ENCODE assay signal across 8 cellular contexts in the genomic region with DNA sequence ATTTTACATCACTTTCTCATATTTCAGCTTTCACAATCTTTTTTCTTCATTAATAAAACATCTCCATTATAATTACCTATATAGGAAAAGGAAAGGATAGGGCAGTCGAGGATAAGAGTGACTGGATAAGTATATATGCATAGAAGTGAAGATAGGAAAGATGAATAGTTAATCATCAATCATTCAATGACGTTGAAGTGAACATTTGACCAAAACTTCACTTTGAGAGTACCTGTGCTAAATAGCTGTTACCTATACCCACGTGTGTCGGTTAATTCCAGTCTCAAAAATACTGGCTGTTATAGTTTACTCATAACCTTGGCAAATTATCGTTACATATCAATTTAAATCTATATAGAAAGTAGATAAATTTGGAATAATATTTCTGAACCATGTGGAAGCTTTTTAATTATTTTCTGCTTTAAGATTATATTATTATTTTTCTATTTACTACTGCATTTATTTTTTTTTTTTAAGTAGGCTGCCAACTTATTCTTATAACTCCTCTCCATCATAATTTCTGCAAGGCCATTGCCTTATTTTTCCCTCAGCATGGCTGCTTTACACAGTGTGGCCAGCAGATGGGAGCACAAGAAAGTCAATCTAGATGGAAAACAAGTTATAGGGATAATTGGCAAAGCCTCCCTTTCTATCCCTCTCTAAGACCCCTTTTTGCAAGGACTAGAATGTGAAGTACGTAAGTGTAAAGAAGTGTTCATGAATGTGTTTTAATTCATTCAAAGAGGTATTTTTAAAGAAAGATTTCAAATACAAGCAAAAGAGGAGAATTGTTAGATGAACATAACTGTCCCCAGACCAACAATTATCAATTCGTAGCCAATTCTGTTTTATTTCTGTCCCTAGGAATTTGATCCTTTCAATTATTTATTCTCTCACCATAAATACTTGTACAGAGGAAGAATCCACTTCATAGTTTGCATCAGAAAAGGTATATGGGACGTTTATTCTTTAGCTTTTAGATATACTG.
DNase-seq lines count a peak whose midpoint lies in the region; ATAC-seq and TF ChIP-seq lines count a peak whose summit lies in the region.

No MANE protein-coding gene starts in this region.

- H3K79me2 ChIP-seq in PC-9 (ENCODE audit: low read depth) (no peaks in the 10 kb centered on the region), fibroblast of lung (ENCODE audit: control insufficient read depth, insufficient read depth, low read length) (no peaks in the 10 kb centered on the region)

- H4K20me1 ChIP-seq in PC-9 (ENCODE audit: insufficient read depth) = no peaks in the 10 kb centered on the region
- no peaks in the 10 kb centered on the region for H4K20me1 ChIP-seq in fibroblast of lung (ENCODE audit: control insufficient read depth, extremely low read depth, insufficient read depth, low read length)

- H3K4me1 ChIP-seq in HEK293 (ENCODE audit: control insufficient read depth, insufficient read depth, low read length) (no peaks in the 10 kb centered on the region), PC-9 (replicated peaks; ENCODE audit: insufficient read depth) (no peaks in the 10 kb centered on the region), fibroblast of lung (ENCODE audit: control insufficient read depth, extremely low read depth, insufficient read depth, low read length) (no peaks in the 10 kb centered on the region), gastrocnemius medialis (no peaks in the 10 kb centered on the region)

- in situ Hi-C loops in gastrocnemius medialis (cut with MboI; ENCODE audit: low sequenced_read_pairs in 4 of 4) = no loop called here

- CTCF ChIA-PET in BJ (lab: Yijun Ruan, JAX) (interaction anchor here (0.6 to 4.3 kb wide), 5 partner anchors 29 to 346 kb away, joined by 3 to 24 read pairs (median 5); no protein-coding TSS in a partner anchor), HEK293 (lab: Yijun Ruan, JAX) (interaction anchor here (0.6 to 1.6 kb wide), 8 partner anchors 8 to 346 kb away, joined by 3 to 6 read pairs (median 3); no protein-coding TSS in a partner anchor), PC-9 (lab: Charles Lee) (interaction anchor here (0.6 kb wide), 1 partner anchor 67 kb away, joined by 3 read pairs; no protein-coding TSS in a partner anchor)

- H3F3A ChIP-seq in PC-9 (ENCODE audit: insufficient read depth, low read depth) = no peaks in the 10 kb centered on the region

- DNase-seq in BJ (ENCODE audit: low read depth) = no peak
- peak in 1 of 2 experiments; percentile 9 for DNase-seq in PC-9
- peak; percentile 36 to 66 for DNase-seq in fibroblast of lung (ENCODE audit: low read depth in 2 of 2)
- peak; percentile 23 for DNase-seq in smooth muscle cell of the brain vasculature (ENCODE audit: low read depth, low spot score)
- no peak for DNase-seq in gastrocnemius medialis

- H3K9me3 ChIP-seq in HEK293 (ENCODE audit: control insufficient read depth, insufficient read depth, low read depth, low read length) (no peaks in the 10 kb centered on the region), PC-9 (ENCODE audit: insufficient read depth, low read depth) (no peaks in the 10 kb centered on the region), fibroblast of lung (ENCODE audit: control insufficient read depth, insufficient read depth, low read depth, low read length) (no peaks in the 10 kb centered on the region), gastrocnemius medialis (no peaks in the 10 kb centered on the region)

- TF ChIP-seq CTCF in BJ (IDR thresholded peaks at IDR 0.05; ENCODE audit: insufficient read depth, low read depth, low read length) (peak; percentile 73), HEK293 (tag by site-specific recombination; IDR thresholded peaks at IDR 0.05) (no peak), PC-9 (conservative IDR thresholded peaks at IDR 0.05) (peak; percentile 76), fibroblast of lung (conservative IDR thresholded peaks at IDR 0.05 in 1 of 2, IDR thresholded peaks at IDR 0.05 in 1 of 2; ENCODE audit: low read depth in 1 of 2, low read length in 2 of 2) (peak; percentile 77 to 89), gastrocnemius medialis (IDR thresholded peaks at IDR 0.05 in 4 of 5, conservative IDR thresholded peaks at IDR 0.05 in 1 of 5) (peak in 1 of 5 experiments; percentile 8)

- no peaks in the 10 kb centered on the region for H3K9me2 ChIP-seq in PC-9 (ENCODE audit: insufficient read depth)

- POLR2A ChIA-PET in BJ (lab: Charles Lee) = no interaction called here
- POLR2A ChIA-PET in HEK293 (lab: Yijun Ruan, JAX) = no interaction called here
- POLR2A ChIA-PET in PC-9 (lab: Charles Lee; ENCODE audit: unreplicated experiment) = no interaction called here

- H3K4me2 ChIP-seq in PC-9 (no peak overlapping the region), fibroblast of lung (ENCODE audit: extremely low read depth, insufficient read depth, low read length) (no peak overlapping the region)

- H3K27ac ChIP-seq in HEK293 (ENCODE audit: extremely low read depth, low read depth, low read length) = no peak overlapping the region
- H3K27ac ChIP-seq in PC-9 = no peak overlapping the region
- H3K27ac ChIP-seq in fibroblast of lung (ENCODE audit: insufficient read depth, low read length) = no peak overlapping the region
- no peak overlapping the region for H3K27ac ChIP-seq in gastrocnemius medialis

- H3K4me3 ChIP-seq in BJ (ENCODE audit: low read depth, low read length) (no peak overlapping the region), HEK293 (ENCODE audit: low read depth, low read length) (no peak overlapping the region), PC-9 (no peak overlapping the region), fibroblast of lung (replicated peaks in 1 of 4; ENCODE audit: control extremely low read depth in 1 of 4, insufficient read depth in 1 of 4, low read depth in 3 of 4, low read length in 4 of 4) (no peak overlapping the region), gastrocnemius medialis (no peak overlapping the region)

- H3K27me3 ChIP-seq in BJ (ENCODE audit: control insufficient read depth, insufficient read depth, low read length) (no peaks in the 10 kb centered on the region), PC-9 (ENCODE audit: insufficient read depth, low read depth) (no peaks in the 10 kb centered on the region), fibroblast of lung (ENCODE audit: control insufficient read depth, insufficient read depth, low read length) (no peaks in the 10 kb centered on the region), gastrocnemius medialis (no peaks in the 10 kb centered on the region)

- no TSS peak for BruUV-seq in PC-9 (replicated peaks; lab: Mats Ljungman, UMichigan)

- no peak overlapping the region for H3K9ac ChIP-seq in fibroblast of lung (ENCODE audit: insufficient read depth, low read length)

- intact Hi-C loops in PC-9 (cut with micrococcal nuclease; ENCODE audit: unreplicated experiment) = loop anchor here (1.0 kb wide), 1 partner anchor 343 kb away; no protein-coding TSS in a partner anchor
- intact Hi-C loops in gastrocnemius medialis (cut with DNase I; ENCODE audit: low total_unique reads) = no loop called here

- no peak for ATAC-seq in HG03378 (IDR thresholded peaks at IDR 0.05; ENCODE audit: unreplicated experiment)
- ATAC-seq in gastrocnemius medialis = no peak
- ATAC-seq in GM21515 (IDR thresholded peaks at IDR 0.05; ENCODE audit: unreplicated experiment) = no peak

- H3K36me3 ChIP-seq in BJ (ENCODE audit: control insufficient read depth, insufficient read depth, low read length) = no peaks in the 10 kb centered on the region
- H3K36me3 ChIP-seq in HEK293 (ENCODE audit: control insufficient read depth in 2 of 2, insufficient read depth in 1 of 2, low read length in 2 of 2) = peaks cover 0 to 3% of the 10 kb centered on the region in 2 experiments; a peak in 1 of 3 replicates
- H3K36me3 ChIP-seq in PC-9 (ENCODE audit: low read depth) = no peaks in the 10 kb centered on the region
- H3K36me3 ChIP-seq in fibroblast of lung (ENCODE audit: control insufficient read depth, insufficient read depth, low read length) = no peaks in the 10 kb centered on the region
- H3K36me3 ChIP-seq in gastrocnemius medialis = no peaks in the 10 kb centered on the region

- H2AFZ ChIP-seq in PC-9 = peak overlapping the region; percentile 54; the same call in 1 of the 2 replicates
- H2AFZ ChIP-seq in fibroblast of lung (ENCODE audit: low read length) = no peak overlapping the region

- no peak for TF ChIP-seq POLR2A in gastrocnemius medialis (IDR thresholded peaks at IDR 0.05)

TF ChIP-seq in HEK293, 187 proteins besides CTCF, POLR2A, EP300 and RAD21:
- TF ChIP-seq, protein P1, sequence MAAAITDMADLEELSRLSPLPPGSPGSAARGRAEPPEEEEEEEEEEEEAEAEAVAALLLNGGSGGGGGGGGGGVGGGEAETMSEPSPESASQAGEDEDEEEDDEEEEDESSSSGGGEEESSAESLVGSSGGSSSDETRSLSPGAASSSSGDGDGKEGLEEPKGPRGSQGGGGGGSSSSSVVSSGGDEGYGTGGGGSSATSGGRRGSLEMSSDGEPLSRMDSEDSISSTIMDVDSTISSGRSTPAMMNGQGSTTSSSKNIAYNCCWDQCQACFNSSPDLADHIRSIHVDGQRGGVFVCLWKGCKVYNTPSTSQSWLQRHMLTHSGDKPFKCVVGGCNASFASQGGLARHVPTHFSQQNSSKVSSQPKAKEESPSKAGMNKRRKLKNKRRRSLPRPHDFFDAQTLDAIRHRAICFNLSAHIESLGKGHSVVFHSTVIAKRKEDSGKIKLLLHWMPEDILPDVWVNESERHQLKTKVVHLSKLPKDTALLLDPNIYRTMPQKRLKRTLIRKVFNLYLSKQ (tag by site-specific recombination; IDR thresholded peaks at IDR 0.05; ENCODE audit: borderline replicate concordance) = no peak
- peak; percentile 36 for TF ChIP-seq ZNF654 (tag by site-specific recombination; IDR thresholded peaks at IDR 0.05; ENCODE audit: low read depth)

Comparison
In these comparisons a context has a peak if more than half of its experiments do, and no peak if none do; other contexts are left out.
1. DNase-seq: peak in fibroblast of lung (2 of 2) and smooth muscle cell of the brain vasculature (single experiment); none in BJ (single experiment) and gastrocnemius medialis (0 of 2).